ENCODE assay signal across 1 cellular context in the genomic region with DNA sequence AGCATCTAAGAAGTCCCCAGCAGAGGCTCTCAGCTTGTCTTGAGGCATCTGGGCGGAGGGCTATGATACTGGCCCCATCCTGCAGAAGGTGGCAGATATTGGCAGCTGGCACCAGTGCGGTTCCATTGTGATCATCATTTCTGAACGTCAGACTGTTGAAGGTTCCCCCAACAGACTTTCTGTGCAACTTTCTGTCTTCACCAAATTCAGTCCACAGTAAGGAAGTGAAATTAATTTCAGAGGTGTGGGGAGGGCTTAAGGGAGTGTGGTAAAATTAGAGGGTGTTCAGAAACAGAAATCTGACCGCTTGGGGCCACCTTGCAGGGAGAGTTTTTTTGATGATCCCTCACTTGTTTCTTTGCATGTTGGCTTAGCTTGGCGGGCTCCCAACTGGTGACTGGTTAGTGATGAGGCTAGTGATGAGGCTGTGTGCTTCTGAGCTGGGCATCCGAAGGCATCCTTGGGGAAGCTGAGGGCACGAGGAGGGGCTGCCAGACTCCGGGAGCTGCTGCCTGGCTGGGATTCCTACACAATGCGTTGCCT.
TF ChIP-seq lines count a peak whose summit lies in the region.

A gene with protein sequence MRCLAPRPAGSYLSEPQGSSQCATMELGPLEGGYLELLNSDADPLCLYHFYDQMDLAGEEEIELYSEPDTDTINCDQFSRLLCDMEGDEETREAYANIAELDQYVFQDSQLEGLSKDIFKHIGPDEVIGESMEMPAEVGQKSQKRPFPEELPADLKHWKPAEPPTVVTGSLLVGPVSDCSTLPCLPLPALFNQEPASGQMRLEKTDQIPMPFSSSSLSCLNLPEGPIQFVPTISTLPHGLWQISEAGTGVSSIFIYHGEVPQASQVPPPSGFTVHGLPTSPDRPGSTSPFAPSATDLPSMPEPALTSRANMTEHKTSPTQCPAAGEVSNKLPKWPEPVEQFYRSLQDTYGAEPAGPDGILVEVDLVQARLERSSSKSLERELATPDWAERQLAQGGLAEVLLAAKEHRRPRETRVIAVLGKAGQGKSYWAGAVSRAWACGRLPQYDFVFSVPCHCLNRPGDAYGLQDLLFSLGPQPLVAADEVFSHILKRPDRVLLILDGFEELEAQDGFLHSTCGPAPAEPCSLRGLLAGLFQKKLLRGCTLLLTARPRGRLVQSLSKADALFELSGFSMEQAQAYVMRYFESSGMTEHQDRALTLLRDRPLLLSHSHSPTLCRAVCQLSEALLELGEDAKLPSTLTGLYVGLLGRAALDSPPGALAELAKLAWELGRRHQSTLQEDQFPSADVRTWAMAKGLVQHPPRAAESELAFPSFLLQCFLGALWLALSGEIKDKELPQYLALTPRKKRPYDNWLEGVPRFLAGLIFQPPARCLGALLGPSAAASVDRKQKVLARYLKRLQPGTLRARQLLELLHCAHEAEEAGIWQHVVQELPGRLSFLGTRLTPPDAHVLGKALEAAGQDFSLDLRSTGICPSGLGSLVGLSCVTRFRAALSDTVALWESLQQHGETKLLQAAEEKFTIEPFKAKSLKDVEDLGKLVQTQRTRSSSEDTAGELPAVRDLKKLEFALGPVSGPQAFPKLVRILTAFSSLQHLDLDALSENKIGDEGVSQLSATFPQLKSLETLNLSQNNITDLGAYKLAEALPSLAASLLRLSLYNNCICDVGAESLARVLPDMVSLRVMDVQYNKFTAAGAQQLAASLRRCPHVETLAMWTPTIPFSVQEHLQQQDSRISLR (plus strand): TSS at position 404 of the 543 bp plus-strand sequence. CDS start 129 bp downstream, at position 533.

TF ChIP-seq in HepG2, 621 proteins besides CTCF, POLR2A, EP300 and RAD21:
- TF ChIP-seq, protein P1, sequence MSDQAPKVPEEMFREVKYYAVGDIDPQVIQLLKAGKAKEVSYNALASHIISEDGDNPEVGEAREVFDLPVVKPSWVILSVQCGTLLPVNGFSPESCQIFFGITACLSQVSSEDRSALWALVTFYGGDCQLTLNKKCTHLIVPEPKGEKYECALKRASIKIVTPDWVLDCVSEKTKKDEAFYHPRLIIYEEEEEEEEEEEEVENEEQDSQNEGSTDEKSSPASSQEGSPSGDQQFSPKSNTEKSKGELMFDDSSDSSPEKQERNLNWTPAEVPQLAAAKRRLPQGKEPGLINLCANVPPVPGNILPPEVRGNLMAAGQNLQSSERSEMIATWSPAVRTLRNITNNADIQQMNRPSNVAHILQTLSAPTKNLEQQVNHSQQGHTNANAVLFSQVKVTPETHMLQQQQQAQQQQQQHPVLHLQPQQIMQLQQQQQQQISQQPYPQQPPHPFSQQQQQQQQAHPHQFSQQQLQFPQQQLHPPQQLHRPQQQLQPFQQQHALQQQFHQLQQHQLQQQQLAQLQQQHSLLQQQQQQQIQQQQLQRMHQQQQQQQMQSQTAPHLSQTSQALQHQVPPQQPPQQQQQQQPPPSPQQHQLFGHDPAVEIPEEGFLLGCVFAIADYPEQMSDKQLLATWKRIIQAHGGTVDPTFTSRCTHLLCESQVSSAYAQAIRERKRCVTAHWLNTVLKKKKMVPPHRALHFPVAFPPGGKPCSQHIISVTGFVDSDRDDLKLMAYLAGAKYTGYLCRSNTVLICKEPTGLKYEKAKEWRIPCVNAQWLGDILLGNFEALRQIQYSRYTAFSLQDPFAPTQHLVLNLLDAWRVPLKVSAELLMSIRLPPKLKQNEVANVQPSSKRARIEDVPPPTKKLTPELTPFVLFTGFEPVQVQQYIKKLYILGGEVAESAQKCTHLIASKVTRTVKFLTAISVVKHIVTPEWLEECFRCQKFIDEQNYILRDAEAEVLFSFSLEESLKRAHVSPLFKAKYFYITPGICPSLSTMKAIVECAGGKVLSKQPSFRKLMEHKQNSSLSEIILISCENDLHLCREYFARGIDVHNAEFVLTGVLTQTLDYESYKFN (CRISPR knock-in tag; conservative IDR thresholded peaks at IDR 0.05) = no peak
- TF ChIP-seq, protein P2, sequence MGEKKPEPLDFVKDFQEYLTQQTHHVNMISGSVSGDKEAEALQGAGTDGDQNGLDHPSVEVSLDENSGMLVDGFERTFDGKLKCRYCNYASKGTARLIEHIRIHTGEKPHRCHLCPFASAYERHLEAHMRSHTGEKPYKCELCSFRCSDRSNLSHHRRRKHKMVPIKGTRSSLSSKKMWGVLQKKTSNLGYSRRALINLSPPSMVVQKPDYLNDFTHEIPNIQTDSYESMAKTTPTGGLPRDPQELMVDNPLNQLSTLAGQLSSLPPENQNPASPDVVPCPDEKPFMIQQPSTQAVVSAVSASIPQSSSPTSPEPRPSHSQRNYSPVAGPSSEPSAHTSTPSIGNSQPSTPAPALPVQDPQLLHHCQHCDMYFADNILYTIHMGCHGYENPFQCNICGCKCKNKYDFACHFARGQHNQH (CRISPR knock-in tag; IDR thresholded peaks at IDR 0.05) = no peak
- TF ChIP-seq, protein P3, sequence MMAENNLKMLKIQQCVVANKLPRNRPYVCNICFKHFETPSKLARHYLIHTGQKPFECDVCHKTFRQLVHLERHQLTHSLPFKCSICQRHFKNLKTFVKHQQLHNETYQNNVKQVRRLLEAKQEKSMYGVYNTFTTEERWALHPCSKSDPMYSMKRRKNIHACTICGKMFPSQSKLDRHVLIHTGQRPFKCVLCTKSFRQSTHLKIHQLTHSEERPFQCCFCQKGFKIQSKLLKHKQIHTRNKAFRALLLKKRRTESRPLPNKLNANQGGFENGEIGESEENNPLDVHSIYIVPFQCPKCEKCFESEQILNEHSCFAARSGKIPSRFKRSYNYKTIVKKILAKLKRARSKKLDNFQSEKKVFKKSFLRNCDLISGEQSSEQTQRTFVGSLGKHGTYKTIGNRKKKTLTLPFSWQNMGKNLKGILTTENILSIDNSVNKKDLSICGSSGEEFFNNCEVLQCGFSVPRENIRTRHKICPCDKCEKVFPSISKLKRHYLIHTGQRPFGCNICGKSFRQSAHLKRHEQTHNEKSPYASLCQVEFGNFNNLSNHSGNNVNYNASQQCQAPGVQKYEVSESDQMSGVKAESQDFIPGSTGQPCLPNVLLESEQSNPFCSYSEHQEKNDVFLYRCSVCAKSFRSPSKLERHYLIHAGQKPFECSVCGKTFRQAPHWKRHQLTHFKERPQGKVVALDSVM (CRISPR knock-in tag; IDR thresholded peaks at IDR 0.05) = no peak
- no peak for TF ChIP-seq AKAP8 (CRISPR knock-in tag; IDR thresholded peaks at IDR 0.05)
- no peak for TF ChIP-seq HHEX (CRISPR knock-in tag; IDR thresholded peaks at IDR 0.05)
- no peak for TF ChIP-seq GABPA (IDR thresholded peaks at IDR 0.05; ENCODE audit: low read depth, low read length)
- TF ChIP-seq GABPA (CRISPR knock-in tag; IDR thresholded peaks at IDR 0.05; ENCODE audit: low read depth) = no peak
- TF ChIP-seq ZNF335 (CRISPR knock-in tag; IDR thresholded peaks at IDR 0.05) = no peak
- no peak for TF ChIP-seq ZNF530 (CRISPR knock-in tag; IDR thresholded peaks at IDR 0.05; ENCODE audit: low read depth)
- no peak for TF ChIP-seq ONECUT2 (CRISPR knock-in tag; IDR thresholded peaks at IDR 0.05)
- TF ChIP-seq PAF1 (CRISPR knock-in tag; IDR thresholded peaks at IDR 0.05) = no peak
- TF ChIP-seq ZNF34 (CRISPR knock-in tag; IDR thresholded peaks at IDR 0.05; ENCODE audit: borderline replicate concordance) = no peak
- TF ChIP-seq, protein P4, sequence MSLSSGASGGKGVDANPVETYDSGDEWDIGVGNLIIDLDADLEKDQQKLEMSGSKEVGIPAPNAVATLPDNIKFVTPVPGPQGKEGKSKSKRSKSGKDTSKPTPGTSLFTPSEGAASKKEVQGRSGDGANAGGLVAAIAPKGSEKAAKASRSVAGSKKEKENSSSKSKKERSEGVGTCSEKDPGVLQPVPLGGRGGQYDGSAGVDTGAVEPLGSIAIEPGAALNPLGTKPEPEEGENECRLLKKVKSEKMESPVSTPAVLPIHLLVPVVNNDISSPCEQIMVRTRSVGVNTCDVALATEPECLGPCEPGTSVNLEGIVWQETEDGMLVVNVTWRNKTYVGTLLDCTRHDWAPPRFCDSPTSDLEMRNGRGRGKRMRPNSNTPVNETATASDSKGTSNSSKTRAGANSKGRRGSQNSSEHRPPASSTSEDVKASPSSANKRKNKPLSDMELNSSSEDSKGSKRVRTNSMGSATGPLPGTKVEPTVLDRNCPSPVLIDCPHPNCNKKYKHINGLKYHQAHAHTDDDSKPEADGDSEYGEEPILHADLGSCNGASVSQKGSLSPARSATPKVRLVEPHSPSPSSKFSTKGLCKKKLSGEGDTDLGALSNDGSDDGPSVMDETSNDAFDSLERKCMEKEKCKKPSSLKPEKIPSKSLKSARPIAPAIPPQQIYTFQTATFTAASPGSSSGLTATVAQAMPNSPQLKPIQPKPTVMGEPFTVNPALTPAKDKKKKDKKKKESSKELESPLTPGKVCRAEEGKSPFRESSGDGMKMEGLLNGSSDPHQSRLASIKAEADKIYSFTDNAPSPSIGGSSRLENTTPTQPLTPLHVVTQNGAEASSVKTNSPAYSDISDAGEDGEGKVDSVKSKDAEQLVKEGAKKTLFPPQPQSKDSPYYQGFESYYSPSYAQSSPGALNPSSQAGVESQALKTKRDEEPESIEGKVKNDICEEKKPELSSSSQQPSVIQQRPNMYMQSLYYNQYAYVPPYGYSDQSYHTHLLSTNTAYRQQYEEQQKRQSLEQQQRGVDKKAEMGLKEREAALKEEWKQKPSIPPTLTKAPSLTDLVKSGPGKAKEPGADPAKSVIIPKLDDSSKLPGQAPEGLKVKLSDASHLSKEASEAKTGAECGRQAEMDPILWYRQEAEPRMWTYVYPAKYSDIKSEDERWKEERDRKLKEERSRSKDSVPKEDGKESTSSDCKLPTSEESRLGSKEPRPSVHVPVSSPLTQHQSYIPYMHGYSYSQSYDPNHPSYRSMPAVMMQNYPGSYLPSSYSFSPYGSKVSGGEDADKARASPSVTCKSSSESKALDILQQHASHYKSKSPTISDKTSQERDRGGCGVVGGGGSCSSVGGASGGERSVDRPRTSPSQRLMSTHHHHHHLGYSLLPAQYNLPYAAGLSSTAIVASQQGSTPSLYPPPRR (CRISPR knock-in tag; IDR thresholded peaks at IDR 0.05; ENCODE audit: borderline replicate concordance) = no peak
- no peak for TF ChIP-seq ZNF225 (CRISPR knock-in tag; IDR thresholded peaks at IDR 0.05)
- TF ChIP-seq, protein P5, sequence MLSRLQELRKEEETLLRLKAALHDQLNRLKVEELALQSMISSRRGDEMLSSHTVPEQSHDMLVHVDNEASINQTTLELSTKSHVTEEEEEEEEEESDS (CRISPR knock-in tag; IDR thresholded peaks at IDR 0.05; ENCODE audit: borderline replicate concordance) = no peak
- no peak for TF ChIP-seq SIN3A (IDR thresholded peaks at IDR 0.05; ENCODE audit: borderline replicate concordance, low read depth, low read length)
- TF ChIP-seq ZNF331 (CRISPR knock-in tag; IDR thresholded peaks at IDR 0.05) = no peak
TF ChIP-seq in HepG2: peak in this region for 0.
